26 cellular contexts compared by ENCODE assay signal in the genomic region with DNA sequence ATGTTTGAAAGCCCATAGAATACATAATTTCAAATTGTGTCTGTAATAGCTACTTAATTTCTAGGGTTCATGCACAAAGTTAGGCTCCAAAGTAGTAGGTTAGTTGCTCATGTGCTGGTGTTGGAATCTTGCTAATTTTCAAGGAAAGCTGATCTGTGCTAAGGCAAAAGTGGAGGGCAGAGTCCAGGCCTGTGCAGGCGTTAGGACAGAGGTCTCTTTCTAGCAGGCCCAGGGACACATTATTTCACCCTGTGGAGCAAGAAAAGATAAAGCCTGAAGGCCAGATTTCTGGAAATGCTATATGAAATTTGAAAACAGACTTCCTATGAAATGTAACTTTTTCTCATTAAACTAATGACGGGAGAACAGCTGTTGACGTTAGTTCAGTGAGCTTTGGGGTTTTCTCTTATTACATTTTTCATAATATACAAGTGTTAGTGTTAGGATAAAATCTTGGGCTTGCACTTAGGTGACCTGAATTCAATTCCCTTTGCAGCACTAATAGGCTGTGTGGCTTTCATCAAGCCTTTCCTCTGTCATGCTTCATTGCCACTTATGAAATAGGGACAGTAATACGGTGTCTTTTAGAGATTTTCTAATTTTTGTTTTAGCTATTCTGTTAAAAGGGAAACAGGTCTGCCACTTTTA.
DNase-seq lines count a peak whose midpoint lies in the region; ATAC-seq and TF ChIP-seq lines count a peak whose summit lies in the region.
"Had no signal": no experiment of that assay in that cellular context is flagged by ENCODE, and none has a peak within 500 bp of the region (broad histone marks: within the 10 kb centered on the region; RNA-seq: fewer than 3 reads in every experiment).

No MANE protein-coding gene starts in this region.

- H4K20me1 ChIP-seq in osteoblast (ENCODE audit: insufficient read depth, low read length), result no peaks in the 10 kb centered on the region

- H3K27ac ChIP-seq in osteoblast (ENCODE audit: low read depth, low read length), result no peak overlapping the region
- H3K27ac ChIP-seq: A549, SK-N-MC had no signal

- H3K27me3 ChIP-seq in osteoblast (ENCODE audit: insufficient read depth, low read length), result no peaks in the 10 kb centered on the region

- H2AFZ ChIP-seq in osteoblast (ENCODE audit: low read length), result peak overlapping the region; percentile 48

- peaks cover 13% of the 10 kb centered on the region for H3K4me1 Mint-ChIP-seq in glutamatergic neuron (ENCODE audit: low read depth, unreplicated experiment)
- H3K4me1 Mint-ChIP-seq: CD4-positive, alpha-beta memory T cell had no signal

- H3K36me3 Mint-ChIP-seq in glutamatergic neuron (ENCODE audit: unreplicated experiment), result no peaks in the 10 kb centered on the region
- no peaks in the 10 kb centered on the region for H3K36me3 Mint-ChIP-seq in activated naive CD4-positive, alpha-beta T cell treated with anti-CD3 and anti-CD28 coated beads, Interleukin-2, amount 50 U/mL, for 72 hours
- H3K36me3 Mint-ChIP-seq: CD4-positive, alpha-beta memory T cell had no signal

- no peak overlapping the region for H3K4me2 ChIP-seq in osteoblast (ENCODE audit: insufficient read depth, low read length)
- H3K4me2 ChIP-seq: A549 had no signal

- no peaks in the 10 kb centered on the region for H3K9me3 Mint-ChIP-seq in glutamatergic neuron (ENCODE audit: unreplicated experiment)
- H3K9me3 Mint-ChIP-seq in activated naive CD4-positive, alpha-beta T cell treated with anti-CD3 and anti-CD28 coated beads, Interleukin-2, amount 50 U/mL, for 72 hours, result no peaks in the 10 kb centered on the region

- H3K9me3 ChIP-seq in osteoblast (ENCODE audit: low read depth, low read length), result no peaks in the 10 kb centered on the region
- H3K9me3 ChIP-seq: A549 had no signal

- no peaks in the 10 kb centered on the region for H3K27me3 Mint-ChIP-seq in glutamatergic neuron (ENCODE audit: unreplicated experiment)
- H3K27me3 Mint-ChIP-seq: CD4-positive, alpha-beta memory T cell had no signal

- peaks cover 31% of the 10 kb centered on the region for H3K4me1 ChIP-seq in osteoblast (ENCODE audit: insufficient read depth, low read length)
- H3K4me1 ChIP-seq: A549 had no signal

- intact Hi-C loops in posterior cingulate gyrus (cut with DNase I), result no loop called here

- DNase-seq in HuH-7 (ENCODE audit: low spot score) (peak; percentile 3), NCI-H69 (lab: John Stamatoyannopoulos, UW) (peak; percentile 56), glutamatergic neuron (no peak), osteoblast (ENCODE audit: insufficient read length, low spot score, missing footprints) (no peak), posterior cingulate gyrus (no peak), pons (ENCODE audit: low spot score) (no peak), NK-92 (lab: John Stamatoyannopoulos, UW; ENCODE audit: unreplicated experiment) (no peak)
- no peak for DNase-seq in activated naive CD4-positive, alpha-beta T cell treated with anti-CD3 and anti-CD28 coated beads, Interleukin-2, amount 50 U/mL, for 72 hours (ENCODE audit: low spot score in 2 of 2)
- DNase-seq: AML-193; C1 segment of cervical spinal cord; CD4-positive, alpha-beta memory T cell; COR-L47; Kasumi-1; MV-4-11; NCI-H1105 treated with DMSO at 0.1 percent for 48 hours; NCI-H146; NCI-H1930; NCI-H2107; NCI-H446 treated with DMSO at 0.1 percent for 48 hours; NCI-H526; RPMI8226; SHP77 had no signal

- TF ChIP-seq CTCF in glutamatergic neuron (IDR thresholded peaks at IDR 0.05; ENCODE audit: partially characterized antibody, unreplicated experiment) (no peak), osteoblast (IDR thresholded peaks at IDR 0.05; ENCODE audit: extremely low read depth, low read depth, low read length) (no peak)

- H3K4me3 Mint-ChIP-seq in glutamatergic neuron (ENCODE audit: unreplicated experiment), result no peak overlapping the region
- H3K4me3 Mint-ChIP-seq: CD4-positive, alpha-beta memory T cell had no signal

- H3K79me2 ChIP-seq in osteoblast (ENCODE audit: insufficient read depth, low read length), result no peaks in the 10 kb centered on the region

- no peak for ATAC-seq in activated naive CD4-positive, alpha-beta T cell treated with anti-CD3 and anti-CD28 coated beads, Interleukin-2, amount 50 U/mL, for 72 hours
- ATAC-seq: A549, GM12878, K562 had no signal

- no peak overlapping the region for H3K4me3 ChIP-seq in osteoblast (ENCODE audit: insufficient read depth, low read length)
- H3K4me3 ChIP-seq: A549, GM12878, K562, SK-N-MC had no signal

- H3K27ac Mint-ChIP-seq in glutamatergic neuron (ENCODE audit: unreplicated experiment), result peak overlapping the region; percentile 48
- H3K27ac Mint-ChIP-seq in activated naive CD4-positive, alpha-beta T cell treated with anti-CD3 and anti-CD28 coated beads, Interleukin-2, amount 50 U/mL, for 72 hours, result no peak overlapping the region
- H3K27ac Mint-ChIP-seq: CD4-positive, alpha-beta memory T cell had no signal

- no peaks in the 10 kb centered on the region for H3K36me3 ChIP-seq in osteoblast (ENCODE audit: insufficient read depth, low read length)

Comparison
In these comparisons a context has a peak if more than half of its experiments do, and no peak if none do; other contexts are left out.
1. DNase-seq: peak in HuH-7 (single experiment) and NCI-H69 (single experiment); none in glutamatergic neuron (single experiment), osteoblast (single experiment), activated naive CD4-positive, alpha-beta T cell treated with anti-CD3 and anti-CD28 coated beads, Interleukin-2, amount 50 U/mL, for 72 hours (0 of 2), posterior cingulate gyrus (0 of 10), pons (single experiment) and NK-92 (single experiment).